14 cellular contexts compared by ENCODE assay signal in the genomic region with DNA sequence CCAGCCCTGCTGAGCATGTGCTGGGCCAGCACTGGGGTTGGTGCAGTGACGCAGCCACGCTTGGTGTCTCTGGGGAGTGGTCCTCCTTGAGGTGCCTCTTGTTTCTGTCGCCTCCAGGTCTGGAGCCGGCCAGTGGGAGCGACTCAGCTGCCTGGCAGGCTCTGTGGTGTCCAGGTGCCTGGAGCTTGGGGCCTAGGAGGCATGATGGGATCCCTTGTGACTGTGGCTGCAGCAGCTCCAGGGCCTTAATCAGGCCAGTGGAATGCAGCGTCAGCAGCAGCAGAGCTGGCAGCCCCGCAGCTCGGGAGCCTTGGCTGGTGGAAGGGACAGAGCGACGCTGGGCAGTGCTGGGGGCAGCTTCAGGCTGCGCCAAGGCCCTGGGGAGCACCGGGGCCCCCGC.
A peak's percentile ranks its signal among the peaks of the same experiment; 100 is the strongest.
DNase-seq lines count a peak whose midpoint lies in the region; TF ChIP-seq lines count a peak whose summit lies in the region.
"Had no signal": no experiment of that assay in that cellular context is flagged by ENCODE, and none has a peak within 500 bp of the region (broad histone marks: within the 10 kb centered on the region; RNA-seq: fewer than 3 reads in every experiment).

No MANE protein-coding gene starts in this region.

- H3K4me3 ChIP-seq in H7 (ENCODE audit: insufficient read depth, low read depth, low read length) (no peak overlapping the region), skeletal muscle satellite cell (ENCODE audit: low read length) (no peak overlapping the region)

- H3K4me2 ChIP-seq in skeletal muscle satellite cell (ENCODE audit: low read length): no peak overlapping the region

- H3K27ac ChIP-seq in layer of hippocampus (ENCODE audit: low read depth, low read length): peak overlapping the region; percentile 19

- H3K27me3 ChIP-seq in H7 (ENCODE audit: control insufficient read depth, insufficient read depth, low read length): no peaks in the 10 kb centered on the region
- H3K27me3 ChIP-seq in layer of hippocampus (ENCODE audit: control insufficient read depth, insufficient read depth, low read length): no peaks in the 10 kb centered on the region
- H3K27me3 ChIP-seq in skeletal muscle satellite cell (ENCODE audit: control insufficient read depth, insufficient read depth, low read length): no peaks in the 10 kb centered on the region

- H3K36me3 ChIP-seq in H7 (replicated peaks; ENCODE audit: control insufficient read depth, insufficient read depth, low read length): peaks cover 5% of the 10 kb centered on the region
- H3K36me3 ChIP-seq in skeletal muscle satellite cell (ENCODE audit: insufficient read depth, low read length): peaks cover 39% of the 10 kb centered on the region

- H3K9me3 ChIP-seq in skeletal muscle satellite cell (replicated peaks; ENCODE audit: low read length): peaks cover 7% of the 10 kb centered on the region

- no peak for TF ChIP-seq CTCF in GM10266 (IDR thresholded peaks at IDR 0.05; ENCODE audit: control insufficient read depth, insufficient read depth, low read depth, missing control alignments)

- H3K9ac ChIP-seq in skeletal muscle satellite cell (ENCODE audit: low read depth, low read length): peak overlapping the region; percentile 3

- peaks cover 8% of the 10 kb centered on the region for H3K4me1 ChIP-seq in skeletal muscle satellite cell (ENCODE audit: control insufficient read depth, insufficient read depth, low read length)

- DNase-seq in H7 (peak; percentile 75), ecto neural progenitor cell (ENCODE audit: low spot score) (peak; percentile 62), NCI-H2196 (lab: John Stamatoyannopoulos, UW; ENCODE audit: unreplicated experiment) (no peak), T-helper 2 cell (no peak), superior temporal gyrus (ENCODE audit: extremely low spot score) (no peak), GM10266 (ENCODE audit: extremely low spot score) (no peak)
- DNase-seq: activated CD4-positive, CD25-positive, alpha-beta regulatory T cell; activated T-cell treated with anti-CD3 and anti-CD28 coated beads, Interleukin-2, amount 50 U/mL, for 24 hours; glutamatergic neuron; GOT3; SHP77; small intestine had no signal

Comparison
In these comparisons a context has a peak if more than half of its experiments do, and no peak if none do; other contexts are left out.
1. DNase-seq: peak in H7 (single experiment) and ecto neural progenitor cell (single experiment); none in NCI-H2196 (single experiment), T-helper 2 cell (0 of 5), superior temporal gyrus (single experiment) and GM10266 (single experiment).